Comparison of ENCODE assay signal across 1 cellular context in genomic region chr7:23074443-23075244, GRCh38.
A peak's percentile ranks its signal among the peaks of the same experiment; 100 is the strongest.
TF ChIP-seq lines count a peak whose summit lies in the region.

No MANE protein-coding gene starts in this region.

TF ChIP-seq in HepG2, 621 proteins besides CTCF, POLR2A, EP300 and RAD21 (continued from another document):
- no peak for TF ChIP-seq ZNF687 (CRISPR knock-in tag; IDR thresholded peaks at IDR 0.05)
- TF ChIP-seq KDM3A (CRISPR knock-in tag; IDR thresholded peaks at IDR 0.05; ENCODE audit: low read depth): no peak
- TF ChIP-seq, protein P1, sequence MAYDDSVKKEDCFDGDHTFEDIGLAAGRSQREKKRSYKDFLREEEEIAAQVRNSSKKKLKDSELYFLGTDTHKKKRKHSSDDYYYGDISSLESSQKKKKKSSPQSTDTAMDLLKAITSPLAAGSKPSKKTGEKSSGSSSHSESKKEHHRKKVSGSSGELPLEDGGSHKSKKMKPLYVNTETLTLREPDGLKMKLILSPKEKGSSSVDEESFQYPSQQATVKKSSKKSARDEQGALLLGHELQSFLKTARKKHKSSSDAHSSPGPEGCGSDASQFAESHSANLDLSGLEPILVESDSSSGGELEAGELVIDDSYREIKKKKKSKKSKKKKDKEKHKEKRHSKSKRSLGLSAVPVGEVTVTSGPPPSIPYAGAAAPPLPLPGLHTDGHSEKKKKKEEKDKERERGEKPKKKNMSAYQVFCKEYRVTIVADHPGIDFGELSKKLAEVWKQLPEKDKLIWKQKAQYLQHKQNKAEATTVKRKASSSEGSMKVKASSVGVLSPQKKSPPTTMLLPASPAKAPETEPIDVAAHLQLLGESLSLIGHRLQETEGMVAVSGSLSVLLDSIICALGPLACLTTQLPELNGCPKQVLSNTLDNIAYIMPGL (CRISPR knock-in tag; IDR thresholded peaks at IDR 0.05; ENCODE audit: borderline replicate concordance in 1 of 2, low read depth in 1 of 2): no peak
- no peak for TF ChIP-seq ZBTB44 (CRISPR knock-in tag; IDR thresholded peaks at IDR 0.05)
- TF ChIP-seq ZNF362 (CRISPR knock-in tag; IDR thresholded peaks at IDR 0.05; ENCODE audit: borderline replicate concordance): no peak
- no peak for TF ChIP-seq SIN3B (IDR thresholded peaks at IDR 0.05; ENCODE audit: low read length)
- TF ChIP-seq ZNF609 (CRISPR knock-in tag; IDR thresholded peaks at IDR 0.05; ENCODE audit: borderline replicate concordance): peak; percentile 76
- TF ChIP-seq HHEX (CRISPR knock-in tag; IDR thresholded peaks at IDR 0.05): peak; percentile 88
- peak; percentile 50; the same call in 1 of the 2 replicates for TF ChIP-seq GATA4 (IDR thresholded peaks at IDR 0.05; ENCODE audit: borderline replicate concordance, low read depth)
- TF ChIP-seq, protein P2, sequence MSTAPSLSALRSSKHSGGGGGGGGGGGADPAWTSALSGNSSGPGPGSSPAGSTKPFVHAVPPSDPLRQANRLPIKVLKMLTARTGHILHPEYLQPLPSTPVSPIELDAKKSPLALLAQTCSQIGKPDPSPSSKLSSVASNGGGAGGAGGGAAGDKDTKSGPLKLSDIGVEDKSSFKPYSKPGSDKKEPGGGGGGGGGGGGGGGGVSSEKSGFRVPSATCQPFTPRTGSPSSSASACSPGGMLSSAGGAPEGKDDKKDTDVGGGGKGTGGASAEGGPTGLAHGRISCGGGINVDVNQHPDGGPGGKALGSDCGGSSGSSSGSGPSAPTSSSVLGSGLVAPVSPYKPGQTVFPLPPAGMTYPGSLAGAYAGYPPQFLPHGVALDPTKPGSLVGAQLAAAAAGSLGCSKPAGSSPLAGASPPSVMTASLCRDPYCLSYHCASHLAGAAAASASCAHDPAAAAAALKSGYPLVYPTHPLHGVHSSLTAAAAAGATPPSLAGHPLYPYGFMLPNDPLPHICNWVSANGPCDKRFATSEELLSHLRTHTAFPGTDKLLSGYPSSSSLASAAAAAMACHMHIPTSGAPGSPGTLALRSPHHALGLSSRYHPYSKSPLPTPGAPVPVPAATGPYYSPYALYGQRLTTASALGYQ (CRISPR knock-in tag; IDR thresholded peaks at IDR 0.05): peak; percentile 62
- TF ChIP-seq, protein P3, sequence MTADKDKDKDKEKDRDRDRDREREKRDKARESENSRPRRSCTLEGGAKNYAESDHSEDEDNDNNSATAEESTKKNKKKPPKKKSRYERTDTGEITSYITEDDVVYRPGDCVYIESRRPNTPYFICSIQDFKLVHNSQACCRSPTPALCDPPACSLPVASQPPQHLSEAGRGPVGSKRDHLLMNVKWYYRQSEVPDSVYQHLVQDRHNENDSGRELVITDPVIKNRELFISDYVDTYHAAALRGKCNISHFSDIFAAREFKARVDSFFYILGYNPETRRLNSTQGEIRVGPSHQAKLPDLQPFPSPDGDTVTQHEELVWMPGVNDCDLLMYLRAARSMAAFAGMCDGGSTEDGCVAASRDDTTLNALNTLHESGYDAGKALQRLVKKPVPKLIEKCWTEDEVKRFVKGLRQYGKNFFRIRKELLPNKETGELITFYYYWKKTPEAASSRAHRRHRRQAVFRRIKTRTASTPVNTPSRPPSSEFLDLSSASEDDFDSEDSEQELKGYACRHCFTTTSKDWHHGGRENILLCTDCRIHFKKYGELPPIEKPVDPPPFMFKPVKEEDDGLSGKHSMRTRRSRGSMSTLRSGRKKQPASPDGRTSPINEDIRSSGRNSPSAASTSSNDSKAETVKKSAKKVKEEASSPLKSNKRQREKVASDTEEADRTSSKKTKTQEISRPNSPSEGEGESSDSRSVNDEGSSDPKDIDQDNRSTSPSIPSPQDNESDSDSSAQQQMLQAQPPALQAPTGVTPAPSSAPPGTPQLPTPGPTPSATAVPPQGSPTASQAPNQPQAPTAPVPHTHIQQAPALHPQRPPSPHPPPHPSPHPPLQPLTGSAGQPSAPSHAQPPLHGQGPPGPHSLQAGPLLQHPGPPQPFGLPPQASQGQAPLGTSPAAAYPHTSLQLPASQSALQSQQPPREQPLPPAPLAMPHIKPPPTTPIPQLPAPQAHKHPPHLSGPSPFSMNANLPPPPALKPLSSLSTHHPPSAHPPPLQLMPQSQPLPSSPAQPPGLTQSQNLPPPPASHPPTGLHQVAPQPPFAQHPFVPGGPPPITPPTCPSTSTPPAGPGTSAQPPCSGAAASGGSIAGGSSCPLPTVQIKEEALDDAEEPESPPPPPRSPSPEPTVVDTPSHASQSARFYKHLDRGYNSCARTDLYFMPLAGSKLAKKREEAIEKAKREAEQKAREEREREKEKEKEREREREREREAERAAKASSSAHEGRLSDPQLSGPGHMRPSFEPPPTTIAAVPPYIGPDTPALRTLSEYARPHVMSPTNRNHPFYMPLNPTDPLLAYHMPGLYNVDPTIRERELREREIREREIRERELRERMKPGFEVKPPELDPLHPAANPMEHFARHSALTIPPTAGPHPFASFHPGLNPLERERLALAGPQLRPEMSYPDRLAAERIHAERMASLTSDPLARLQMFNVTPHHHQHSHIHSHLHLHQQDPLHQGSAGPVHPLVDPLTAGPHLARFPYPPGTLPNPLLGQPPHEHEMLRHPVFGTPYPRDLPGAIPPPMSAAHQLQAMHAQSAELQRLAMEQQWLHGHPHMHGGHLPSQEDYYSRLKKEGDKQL (CRISPR knock-in tag; IDR thresholded peaks at IDR 0.05; ENCODE audit: low read depth): peak; percentile 71; the same call in 1 of the 2 replicates
- TF ChIP-seq, protein P4, sequence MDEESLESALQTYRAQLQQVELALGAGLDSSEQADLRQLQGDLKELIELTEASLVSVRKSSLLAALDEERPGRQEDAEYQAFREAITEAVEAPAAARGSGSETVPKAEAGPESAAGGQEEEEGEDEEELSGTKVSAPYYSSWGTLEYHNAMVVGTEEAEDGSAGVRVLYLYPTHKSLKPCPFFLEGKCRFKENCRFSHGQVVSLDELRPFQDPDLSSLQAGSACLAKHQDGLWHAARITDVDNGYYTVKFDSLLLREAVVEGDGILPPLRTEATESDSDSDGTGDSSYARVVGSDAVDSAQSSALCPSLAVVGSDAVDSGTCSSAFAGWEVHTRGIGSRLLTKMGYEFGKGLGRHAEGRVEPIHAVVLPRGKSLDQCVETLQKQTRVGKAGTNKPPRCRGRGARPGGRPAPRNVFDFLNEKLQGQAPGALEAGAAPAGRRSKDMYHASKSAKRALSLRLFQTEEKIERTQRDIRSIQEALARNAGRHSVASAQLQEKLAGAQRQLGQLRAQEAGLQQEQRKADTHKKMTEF (CRISPR knock-in tag; IDR thresholded peaks at IDR 0.05): peak; percentile 26; the same call in 1 of the 2 replicates
- no peak for TF ChIP-seq ZNF3 (CRISPR knock-in tag; IDR thresholded peaks at IDR 0.05)
- TF ChIP-seq RELA (CRISPR knock-in tag; IDR thresholded peaks at IDR 0.05): no peak
- no peak for TF ChIP-seq FIP1L1 (IDR thresholded peaks at IDR 0.05; ENCODE audit: borderline replicate concordance, insufficient read depth, low read depth, low read length)
- peak; percentile 63; the same call in 1 of the 2 replicates for TF ChIP-seq HMG20A (CRISPR knock-in tag; IDR thresholded peaks at IDR 0.05; ENCODE audit: borderline replicate concordance)
- no peak for TF ChIP-seq ZNF605 (CRISPR knock-in tag; IDR thresholded peaks at IDR 0.05)
- TF ChIP-seq CBFB (CRISPR knock-in tag; IDR thresholded peaks at IDR 0.05): peak; percentile 89
